In genomic region chr3:45064512-45065372, GRCh38 we compare ENCODE assay signal across 1 cellular context.
TF ChIP-seq lines count a peak whose summit lies in the region.

No MANE protein-coding gene starts in this region.

TF ChIP-seq in GM23338, 12 proteins besides CTCF, POLR2A, EP300 and RAD21 (continued from another document):
- TF ChIP-seq ZNF462 (CRISPR knock-in tag; IDR thresholded peaks at IDR 0.05), result no peak
- no peak for TF ChIP-seq STAT1 (IDR thresholded peaks at IDR 0.05; ENCODE audit: unreplicated experiment)
- no peak for TF ChIP-seq CREB1 (CRISPR knock-in tag; IDR thresholded peaks at IDR 0.05; ENCODE audit: low read depth)
- TF ChIP-seq ZNF114 (CRISPR knock-in tag; IDR thresholded peaks at IDR 0.05), result no peak
- no peak for TF ChIP-seq POLR2AphosphoS5 (IDR thresholded peaks at IDR 0.05; ENCODE audit: low read depth)
- no peak for TF ChIP-seq JUNB (IDR thresholded peaks at IDR 0.05; ENCODE audit: unreplicated experiment)
TF ChIP-seq in GM23338: peak in this region for 0.
